Comparison of ENCODE assay signal across 8 cellular contexts in genomic region chr11:65110354-65110861, GRCh38. TPM values are rescaled to one million over a fixed set of nuclear protein-coding genes. Genes with fewer than 3 reads are reported as not detected.
A peak's percentile ranks its signal among the peaks of the same experiment; 100 is the strongest.
DNase-seq lines count a peak whose midpoint lies in the region; ATAC-seq and TF ChIP-seq lines count a peak whose summit lies in the region.

No MANE protein-coding gene starts in this region.

- H3K36me3 ChIP-seq in liver (ENCODE audit: control insufficient read depth in 4 of 4, insufficient read depth in 3 of 4, low read depth in 1 of 4, low read length in 3 of 4): peaks cover 1 to 13% (median 8%) of the 10 kb centered on the region in 4 donors

- peak; percentile 72 for DNase-seq in COR-L47 (lab: John Stamatoyannopoulos, UW)
- DNase-seq in NCI-H774 (lab: John Stamatoyannopoulos, UW): peak; percentile 66
- DNase-seq in activated CD4-positive, alpha-beta T cell treated with anti-CD3 and anti-CD28 coated beads, Interleukin-2, amount 10 ng/mL, durations not matched to agents 24 days and 14 days: peak; percentile 99
- DNase-seq in stimulated activated CD4-positive, alpha-beta T cell treated with anti-CD3 and anti-CD28 coated beads, Interleukin-4, amount 100 ng/mL, for 48 hours (ENCODE audit: low read depth in 2 of 2): peak; percentile 90 to 99

- H3K4me1 ChIP-seq in liver (ENCODE audit: control insufficient read depth in 4 of 4, insufficient read depth in 4 of 4, low read length in 3 of 4): peaks cover 15 to 48% (median 40%) of the 10 kb centered on the region in 4 donors

- peak; percentile 99 for TF ChIP-seq CTCF in liver (IDR thresholded peaks at IDR 0.05; ENCODE audit: low read depth, low read length, missing input control)

- peaks cover 18% of the 10 kb centered on the region for H3K36me3 Mint-ChIP-seq in activated CD4-positive, alpha-beta T cell treated with anti-CD3 and anti-CD28 coated beads, Interleukin-2, amount 10 ng/mL, durations not matched to agents 24 days and 14 days (ENCODE audit: low read depth)

- no peaks in the 10 kb centered on the region for H3K9me3 ChIP-seq in liver (ENCODE audit: control insufficient read depth in 4 of 4, low read length in 3 of 4)

- H3K9me3 Mint-ChIP-seq in activated CD4-positive, alpha-beta T cell treated with anti-CD3 and anti-CD28 coated beads, Interleukin-2, amount 10 ng/mL, durations not matched to agents 24 days and 14 days: no peaks in the 10 kb centered on the region

- peak overlapping the region; percentile 57 for H3K27ac Mint-ChIP-seq in activated CD4-positive, alpha-beta T cell treated with anti-CD3 and anti-CD28 coated beads, Interleukin-2, amount 10 ng/mL, durations not matched to agents 24 days and 14 days

- H3K9ac ChIP-seq in liver (ENCODE audit: low read depth in 1 of 2, low read length in 2 of 2): no peak overlapping the region

- ATAC-seq in HG03378 (IDR thresholded peaks at IDR 0.05; ENCODE audit: unreplicated experiment) (peak; percentile 39), HG02642 (IDR thresholded peaks at IDR 0.05; ENCODE audit: poor library complexity, unreplicated experiment) (no peak)

- 7% methylated on average over 18 of the region's 18 CpGs for WGBS in liver

- H3K27ac ChIP-seq in cingulate gyrus (ENCODE audit: low read depth, low read length) (peak overlapping the region; percentile 91), liver (ENCODE audit: low read depth in 1 of 2, low read length in 2 of 2) (peak overlapping the region; percentile 38 to 59)

- peaks cover 24% of the 10 kb centered on the region for H3K4me1 Mint-ChIP-seq in activated CD4-positive, alpha-beta T cell treated with anti-CD3 and anti-CD28 coated beads, Interleukin-2, amount 10 ng/mL, durations not matched to agents 24 days and 14 days

- H3K27me3 ChIP-seq in liver (ENCODE audit: control insufficient read depth in 4 of 4, insufficient read depth in 4 of 4, low read length in 3 of 4): no peaks in the 10 kb centered on the region

- no peak overlapping the region for H3K4me3 ChIP-seq in liver (ENCODE audit: low read depth in 1 of 3, low read length in 3 of 3)

- H3K4me3 Mint-ChIP-seq in activated CD4-positive, alpha-beta T cell treated with anti-CD3 and anti-CD28 coated beads, Interleukin-2, amount 10 ng/mL, durations not matched to agents 24 days and 14 days: no peak overlapping the region

- peak; percentile 78 to 85 for TF ChIP-seq RAD21 in liver (IDR thresholded peaks at IDR 0.05)

- H3K27me3 Mint-ChIP-seq in activated CD4-positive, alpha-beta T cell treated with anti-CD3 and anti-CD28 coated beads, Interleukin-2, amount 10 ng/mL, durations not matched to agents 24 days and 14 days: no peaks in the 10 kb centered on the region

- intact Hi-C loops in activated CD4-positive, alpha-beta T cell treated with anti-CD3 and anti-CD28 coated beads, Interleukin-2, amount 10 ng/mL, durations not matched to agents 24 days and 14 days (cut with micrococcal nuclease): loop anchor here (1.0 to 5.0 kb wide), 5 partner anchors 14 to 333 kb away; partner anchors contain the start of genes ARL2, CAPN1, SF1 and SNX15

TF ChIP-seq in liver, 16 proteins besides CTCF, POLR2A, EP300 and RAD21:
- TF ChIP-seq FOXA1 (IDR thresholded peaks at IDR 0.05) (no peak), NR2F2 (IDR thresholded peaks at IDR 0.05) (no peak), ATF3 (IDR thresholded peaks at IDR 0.05) (no peak), SP1 (IDR thresholded peaks at IDR 0.05) (peak; percentile 9), HNF4G (IDR thresholded peaks at IDR 0.05) (no peak), JUND (IDR thresholded peaks at IDR 0.05) (no peak), GABPA (IDR thresholded peaks at IDR 0.05 in 1 of 2, conservative IDR thresholded peaks at IDR 0.05 in 1 of 2) (no peak), EGR1 (IDR thresholded peaks at IDR 0.05; ENCODE audit: low read depth in 2 of 2) (no peak), HNF4A (conservative IDR thresholded peaks at IDR 0.05) (peak in 1 of 2 donors; percentile 19), TAF1 (conservative IDR thresholded peaks at IDR 0.05) (no peak), REST (IDR thresholded peaks at IDR 0.05) (no peak), YY1 (IDR thresholded peaks at IDR 0.05) (no peak), ZBTB33 (IDR thresholded peaks at IDR 0.05) (no peak), MAX (IDR thresholded peaks at IDR 0.05) (no peak), FOXA2 (IDR thresholded peaks at IDR 0.05) (no peak), RXRA (IDR thresholded peaks at IDR 0.05) (peak in 1 of 2 donors; percentile 14)

RNA-seq across cellular contexts. Expression of gene TM7SF2, which starts 1.3 kb away (rescaled TPM):
- total RNA-seq in activated CD4-positive, alpha-beta T cell treated with anti-CD3 and anti-CD28 coated beads, Interleukin-2, amount 10 ng/mL, durations not matched to agents 24 days and 14 days: 28.2 and 28.9 TPM in 2 replicates
- total RNA-seq in liver: 100 to 1,000 TPM in 1 of 2 donors, 10 to 100 TPM in 1; 69.4 to 337 TPM
- polyA plus RNA-seq in liver: 100 to 1,000 TPM in 1 of 2 donors, 10 to 100 TPM in 1; 39.0 to 109 TPM

RNA-seq across cellular contexts. Expression of gene ZNHIT2, which starts 7.1 kb away (rescaled TPM):
- total RNA-seq in activated CD4-positive, alpha-beta T cell treated with anti-CD3 and anti-CD28 coated beads, Interleukin-2, amount 10 ng/mL, durations not matched to agents 24 days and 14 days: 17.1 and 18.1 TPM in 2 replicates
- 1 to 10 TPM; 2.2 to 4.9 TPM for total RNA-seq in liver
- 10 to 100 TPM in 1 of 2 donors, 1 to 10 TPM in 1; 7.4 to 13.9 TPM for polyA plus RNA-seq in liver

RNA-seq across cellular contexts. Expression of gene FAU, which starts 11.5 kb away (rescaled TPM):
- 1,048 and 1,049 TPM in 2 replicates for total RNA-seq in activated CD4-positive, alpha-beta T cell treated with anti-CD3 and anti-CD28 coated beads, Interleukin-2, amount 10 ng/mL, durations not matched to agents 24 days and 14 days
- total RNA-seq in liver: 100 to 1,000 TPM; 199 to 332 TPM
- 100 to 1,000 TPM; 393 to 535 TPM for polyA plus RNA-seq in liver

RNA-seq across cellular contexts. Expression of gene MRPL49, which starts 11.7 kb away (rescaled TPM):
- 78.1 and 81.4 TPM in 2 replicates for total RNA-seq in activated CD4-positive, alpha-beta T cell treated with anti-CD3 and anti-CD28 coated beads, Interleukin-2, amount 10 ng/mL, durations not matched to agents 24 days and 14 days
- total RNA-seq in liver: 10 to 100 TPM; 31.7 to 39.2 TPM
- 10 to 100 TPM; 31.1 to 47.2 TPM for polyA plus RNA-seq in liver

RNA-seq across cellular contexts. Expression of gene VPS51, which starts 14.4 kb away (rescaled TPM):
- total RNA-seq in activated CD4-positive, alpha-beta T cell treated with anti-CD3 and anti-CD28 coated beads, Interleukin-2, amount 10 ng/mL, durations not matched to agents 24 days and 14 days: 127 and 136 TPM in 2 replicates
- total RNA-seq in liver: 100 to 1,000 TPM; 102 to 158 TPM
- polyA plus RNA-seq in liver: 10 to 100 TPM; 33.2 to 66.0 TPM
